15 cellular contexts compared by ENCODE assay signal in genomic region chr20:53224851-53225250, GRCh38.
DNase-seq lines count a peak whose midpoint lies in the region; ATAC-seq and TF ChIP-seq lines count a peak whose summit lies in the region.
"Had no signal": no experiment of that assay in that cellular context is flagged by ENCODE, and none has a peak within 500 bp of the region (broad histone marks: within the 10 kb centered on the region; RNA-seq: fewer than 3 reads in every experiment).

No MANE protein-coding gene starts in this region.

- peak; percentile 21 for DNase-seq in GM04503 (ENCODE audit: low read depth)
- no peak for DNase-seq in RWPE2 (ENCODE audit: low spot score)
- DNase-seq in fibroblast of mammary gland (ENCODE audit: low read depth), result peak; percentile 85
- peak; percentile 38 for DNase-seq in stromal cell of bone marrow (ENCODE audit: low read depth)
- DNase-seq in RWPE1 (ENCODE audit: low spot score), result no peak
- no peak for DNase-seq in NK-92 treated with Interleukin-12 subunit alpha and Interleukin-12 subunit beta, amount 100 ng/mL, for 24 hours (lab: John Stamatoyannopoulos, UW)
- no peak for DNase-seq in inferior parietal cortex (ENCODE audit: extremely low spot score)
- DNase-seq in stimulated activated CD4-positive, alpha-beta T cell treated with anti-CD3 and anti-CD28 coated beads, Interleukin-12 subunit alpha, Interleukin-12 subunit beta, amount 100 ng/mL, for 4 hours, result no peak
- DNase-seq: CD4-positive, alpha-beta memory T cell; DND-41; GF-D8; Kasumi-1; NCI-H187 treated with DMSO at 0.1 percent for 48 hours; NCI-H2171 had no signal

- no peaks in the 10 kb centered on the region for H3K27me3 ChIP-seq in RWPE2 (ENCODE audit: insufficient read depth, poor library complexity, severe bottlenecking)
- H3K27me3 ChIP-seq: SJSA1 had no signal

- H3K27ac ChIP-seq in RWPE2 (ENCODE audit: poor library complexity, severe bottlenecking), result no peak overlapping the region
- no peak overlapping the region for H3K27ac ChIP-seq in RWPE1
- H3K27ac ChIP-seq: SJSA1 had no signal

- no peaks in the 10 kb centered on the region for H3K36me3 ChIP-seq in RWPE2 (ENCODE audit: low read depth)
- H3K36me3 ChIP-seq: SJSA1 had no signal

- CTCF ChIA-PET in RWPE1 (lab: Yijun Ruan, JAX), result interaction anchor here (0.8 kb wide), 1 partner anchor 983 kb away, joined by 4 read pairs; no protein-coding TSS in a partner anchor

- H3K4me3 ChIP-seq in RWPE2 (ENCODE audit: severe bottlenecking) (no peak overlapping the region), fibroblast of mammary gland (ENCODE audit: control insufficient read depth, low read depth, low read length) (no peak overlapping the region)
- H3K4me3 ChIP-seq: SJSA1 had no signal

- ATAC-seq in RWPE2 (ENCODE audit: low read depth), result peak; percentile 26; the same call in 2 of the 3 replicates

- POLR2A ChIA-PET in RWPE1 (lab: Yijun Ruan, JAX; ENCODE audit: low non-redundant PET), result no interaction called here

- H3K9me3 ChIP-seq in RWPE2 (ENCODE audit: severe bottlenecking), result no peaks in the 10 kb centered on the region
- H3K9me3 ChIP-seq: SJSA1 had no signal

- peaks cover 9% of the 10 kb centered on the region for H3K4me1 ChIP-seq in RWPE2 (ENCODE audit: insufficient read depth, poor library complexity, severe bottlenecking)

- TF ChIP-seq CTCF in RWPE2 (IDR thresholded peaks at IDR 0.05; ENCODE audit: poor library complexity, severe bottlenecking), result no peak
- TF ChIP-seq CTCF in fibroblast of mammary gland (conservative IDR thresholded peaks at IDR 0.05; ENCODE audit: control insufficient read depth, insufficient read depth, low read depth, low read length), result no peak
- no peak for TF ChIP-seq CTCF in RWPE1 (conservative IDR thresholded peaks at IDR 0.05; ENCODE audit: low read depth)

Comparison
In these comparisons a context has a peak if more than half of its experiments do, and no peak if none do; other contexts are left out.
1. DNase-seq: peak in GM04503 (single experiment), fibroblast of mammary gland (single experiment) and stromal cell of bone marrow (single experiment); none in RWPE2 (single experiment), RWPE1 (single experiment), NK-92 treated with Interleukin-12 subunit alpha and Interleukin-12 subunit beta, amount 100 ng/mL, for 24 hours (single experiment), inferior parietal cortex (single experiment) and stimulated activated CD4-positive, alpha-beta T cell treated with anti-CD3 and anti-CD28 coated beads, Interleukin-12 subunit alpha, Interleukin-12 subunit beta, amount 100 ng/mL, for 4 hours (single experiment).